23 cellular contexts compared by ENCODE assay signal in genomic region chr11:11864332-11864731, GRCh38. TPM values are rescaled to one million over a fixed set of nuclear protein-coding genes. Genes with fewer than 3 reads are reported as not detected.
DNase-seq lines count a peak whose midpoint lies in the region; ATAC-seq, FAIRE-seq and TF ChIP-seq lines count a peak whose summit lies in the region.
"Had no signal": no experiment of that assay in that cellular context is flagged by ENCODE, and none has a peak within 500 bp of the region (broad histone marks: within the 10 kb centered on the region; RNA-seq: fewer than 3 reads in every experiment).

No MANE protein-coding gene starts in this region.

- no peak for TF ChIP-seq RAD21 in GM12878 (IDR thresholded peaks at IDR 0.05; ENCODE audit: insufficient read depth, low read depth, low read length)

- H3K36me3 ChIP-seq in MM.1S (replicated peaks; ENCODE audit: insufficient read depth, low read length) (no peaks in the 10 kb centered on the region), GM12878 (ENCODE audit: control insufficient read depth in 2 of 2, insufficient read depth in 2 of 2, low read length in 1 of 2) (peaks cover 0 to 3% of the 10 kb centered on the region in 2 experiments; a peak in 1 of 4 replicates), small intestine (ENCODE audit: control insufficient read depth in 2 of 2, insufficient read depth in 2 of 2, low read length in 2 of 2) (no peaks in the 10 kb centered on the region)

- intact Hi-C loops in activated CD8-positive, alpha-beta T cell treated with anti-CD3 and anti-CD28 coated beads for 36 hours (cut with micrococcal nuclease) = no loop called here
- intact Hi-C loops in GM12878 (cut with micrococcal nuclease; ENCODE audit: unreplicated experiment) = no loop called here

- in situ Hi-C loops in GM12878 (cut with MboI) = no loop called here

- peak; percentile 64 for ATAC-seq in activated CD8-positive, alpha-beta T cell treated with anti-CD3 and anti-CD28 coated beads for 36 hours
- ATAC-seq in activated CD8-positive, alpha-beta T cell treated with anti-CD3 and anti-CD28 coated beads, Interleukin-2, amount 10 ng/mL, durations not matched to agents 7 days and 5 days = no peak
- ATAC-seq in GM12878 = peak; percentile 83
- ATAC-seq in stimulated activated naive CD8-positive, alpha-beta T cell treated with anti-CD3 and anti-CD28 coated beads, Interleukin-15, Interleukin-2, amounts not matched to agents 100 U/mL and 50 U/mL, for 24 hours = peak; percentile 32
- ATAC-seq: Panc1 had no signal

- TF ChIP-seq POLR2A in GM12878 (IDR thresholded peaks at IDR 0.05; ENCODE audit: low read depth, low read length) = no peak

- no peak for TF ChIP-seq EP300 in GM12878 (IDR thresholded peaks at IDR 0.05; ENCODE audit: borderline replicate concordance in 1 of 2, control insufficient read depth in 1 of 2, low read depth in 2 of 2, low read length in 2 of 2)

- H3K27me3 Mint-ChIP-seq in activated CD8-positive, alpha-beta T cell treated with anti-CD3 and anti-CD28 coated beads for 36 hours = no peaks in the 10 kb centered on the region
- H3K27me3 Mint-ChIP-seq in activated CD8-positive, alpha-beta T cell treated with anti-CD3 and anti-CD28 coated beads, Interleukin-2, amount 10 ng/mL, durations not matched to agents 7 days and 5 days (ENCODE audit: low read depth) = no peaks in the 10 kb centered on the region

- H3F3A ChIP-seq in MM.1S (ENCODE audit: insufficient read depth, low read length) = peaks cover 7% of the 10 kb centered on the region; the same call in 1 of the 2 replicates

- H3K4me1 Mint-ChIP-seq in activated CD8-positive, alpha-beta T cell treated with anti-CD3 and anti-CD28 coated beads for 36 hours (ENCODE audit: low read depth) = peaks cover 58% of the 10 kb centered on the region
- peaks cover 36% of the 10 kb centered on the region for H3K4me1 Mint-ChIP-seq in activated CD8-positive, alpha-beta T cell treated with anti-CD3 and anti-CD28 coated beads, Interleukin-2, amount 10 ng/mL, durations not matched to agents 7 days and 5 days (ENCODE audit: low read depth)

- peaks cover 6% of the 10 kb centered on the region; the same call in 1 of the 2 replicates for H3K4me1 ChIP-seq in MM.1S (ENCODE audit: low read length)
- H3K4me1 ChIP-seq in GM12878 (ENCODE audit: control insufficient read depth, insufficient read depth, low read length) = peaks cover 9% of the 10 kb centered on the region
- no peaks in the 10 kb centered on the region for H3K4me1 ChIP-seq in small intestine (ENCODE audit: control insufficient read depth in 2 of 2, insufficient read depth in 1 of 2, low read depth in 1 of 2, low read length in 1 of 2)

- H3K9me2 ChIP-seq in MM.1S (replicated peaks; ENCODE audit: insufficient read depth, low read length) = no peaks in the 10 kb centered on the region

- no TSS peak for BruUV-seq in GM12878 (replicated peaks; lab: Mats Ljungman, UMichigan)

- no peaks in the 10 kb centered on the region for H3K27me3 ChIP-seq in MM.1S (replicated peaks; ENCODE audit: insufficient read depth, low read length)
- no peaks in the 10 kb centered on the region for H3K27me3 ChIP-seq in GM12878 (replicated peaks in 1 of 2; ENCODE audit: control insufficient read depth in 2 of 2, insufficient read depth in 2 of 2, low read length in 1 of 2)
- no peaks in the 10 kb centered on the region for H3K27me3 ChIP-seq in small intestine (ENCODE audit: control insufficient read depth in 2 of 2, insufficient read depth in 2 of 2, low read length in 2 of 2)
- H3K27me3 ChIP-seq: SJSA1 had no signal

- H3K79me2 ChIP-seq in MM.1S (ENCODE audit: low read length) (peaks cover 94% of the 10 kb centered on the region), GM12878 (ENCODE audit: control insufficient read depth, insufficient read depth, low read length) (peaks cover 76% of the 10 kb centered on the region)

- POLR2A ChIA-PET in activated CD8-positive, alpha-beta T cell treated with anti-CD3 and anti-CD28 coated beads for 36 hours (lab: Charles Lee) = interaction anchor here (0.9 to 1.0 kb wide), 2 partner anchors 11 to 23 kb away, joined by 3 to 4 read pairs; no protein-coding TSS in a partner anchor
- POLR2A ChIA-PET in activated CD8-positive, alpha-beta T cell treated with anti-CD3 and anti-CD28 coated beads, Interleukin-2, amount 10 ng/mL, durations not matched to agents 7 days and 5 days (lab: Charles Lee) = interaction anchor here (1.0 to 1.5 kb wide), 2 partner anchors 15 to 23 kb away, joined by 3 read pairs; partner anchors contain the start of gene USP47
- POLR2A ChIA-PET in GM12878 (lab: Charles Lee) = interaction anchor here (0.8 to 1.4 kb wide), 2 partner anchors 11 to 18 kb away, joined by 3 to 4 read pairs; no protein-coding TSS in a partner anchor

- CTCF ChIA-PET in activated CD8-positive, alpha-beta T cell treated with anti-CD3 and anti-CD28 coated beads for 36 hours (lab: Charles Lee) = interaction anchor here (1.2 to 4.0 kb wide), 3 partner anchors 15 to 76 kb away, joined by 4 to 24 read pairs (median 5); no protein-coding TSS in a partner anchor
- CTCF ChIA-PET in activated CD8-positive, alpha-beta T cell treated with anti-CD3 and anti-CD28 coated beads, Interleukin-2, amount 10 ng/mL, durations not matched to agents 7 days and 5 days (lab: Charles Lee) = interaction anchor here (1.0 kb wide), 1 partner anchor 21 kb away, joined by 3 read pairs; no protein-coding TSS in a partner anchor
- CTCF ChIA-PET in GM12878 (lab: Yijun Ruan, JAX) = interaction anchor here (0.6 to 15.4 kb wide), 4 partner anchors 11 to 398 kb away, joined by 4 to 211 read pairs (median 8); partner anchors contain the start of gene USP47

- TF ChIP-seq CTCF in activated CD8-positive, alpha-beta T cell treated with anti-CD3 and anti-CD28 coated beads for 36 hours (IDR thresholded peaks at IDR 0.05) = no peak
- TF ChIP-seq CTCF in MM.1S (IDR thresholded peaks at IDR 0.05; ENCODE audit: low read length) (no peak), GM12878 (IDR thresholded peaks at IDR 0.05 in 2 of 3, conservative IDR thresholded peaks at IDR 0.05 in 1 of 3; ENCODE audit: control insufficient read depth in 2 of 3, extremely low read depth in 1 of 3, insufficient read depth in 1 of 3, low read depth in 3 of 3, low read length in 3 of 3) (no peak)

- FAIRE-seq in GM12878 (lab: Jason Lieb, UNC) (no peak), small intestine (lab: Jason Lieb, UNC) (no peak)
- FAIRE-seq: GM12891, GM18507 had no signal

- WGBS in GM12878 (ENCODE audit: insufficient coverage, insufficient replicate concordance, low lambda C conversion rate, missing lambda C conversion rate) = 63% methylated on average over 3 of the region's 3 CpGs
- 85 to 91% (median 87%) methylated on average over 3 of the region's 3 CpGs for WGBS in small intestine, 3 donors

- no peak overlapping the region for H3K9ac ChIP-seq in MM.1S (ENCODE audit: low read length)
- no peak overlapping the region for H3K9ac ChIP-seq in GM12878 (ENCODE audit: control insufficient read depth, insufficient read depth, low read length)

- H3K27ac ChIP-seq in MM.1S (ENCODE audit: low read length) (no peak overlapping the region), GM12878 (ENCODE audit: control insufficient read depth, insufficient read depth) (no peak overlapping the region), small intestine (ENCODE audit: low read depth in 1 of 2, low read length in 1 of 2) (no peak overlapping the region)

- H3K36me3 Mint-ChIP-seq in activated CD8-positive, alpha-beta T cell treated with anti-CD3 and anti-CD28 coated beads for 36 hours (ENCODE audit: low read depth) = peaks cover 19% of the 10 kb centered on the region
- peaks cover 16% of the 10 kb centered on the region for H3K36me3 Mint-ChIP-seq in activated CD8-positive, alpha-beta T cell treated with anti-CD3 and anti-CD28 coated beads, Interleukin-2, amount 10 ng/mL, durations not matched to agents 7 days and 5 days (ENCODE audit: low read depth)

- H3K4me3 Mint-ChIP-seq in activated CD8-positive, alpha-beta T cell treated with anti-CD3 and anti-CD28 coated beads for 36 hours = no peak overlapping the region
- no peak overlapping the region for H3K4me3 Mint-ChIP-seq in activated CD8-positive, alpha-beta T cell treated with anti-CD3 and anti-CD28 coated beads, Interleukin-2, amount 10 ng/mL, durations not matched to agents 7 days and 5 days
- H3K4me3 Mint-ChIP-seq: CD14-positive monocyte, GM23338 had no signal

- no peak for DNase-seq in activated CD8-positive, alpha-beta T cell treated with anti-CD3 and anti-CD28 coated beads for 36 hours
- no peak for DNase-seq in activated CD8-positive, alpha-beta T cell treated with anti-CD3 and anti-CD28 coated beads, Interleukin-2, amount 10 ng/mL, durations not matched to agents 7 days and 5 days
- DNase-seq in MM.1S (peak; percentile 40), GM12878 (ENCODE audit: low read depth, low spot score) (no peak), NCI-H1436 (lab: John Stamatoyannopoulos, UW) (no peak), NOMO-1 treated with DMSO at 0.1 percent for 48 hours (lab: John Stamatoyannopoulos, UW; ENCODE audit: unreplicated experiment) (no peak), small intestine (no peak)
- DNase-seq in stimulated activated naive CD8-positive, alpha-beta T cell treated with anti-CD3 and anti-CD28 coated beads, Interleukin-15, Interleukin-2, amounts not matched to agents 100 U/mL and 50 U/mL, for 24 hours = no peak
- DNase-seq: 8988T, DMS153, EL, HCEC 1CT, KBM-7, MV-4-11, NCI-H1417, NCI-H2029, NCI-H526 had no signal

- H3K9me3 ChIP-seq in MM.1S (replicated peaks; ENCODE audit: insufficient read depth, low read length) (no peaks in the 10 kb centered on the region), GM12878 (replicated peaks; ENCODE audit: control insufficient read depth, insufficient read depth, low read length) (peaks cover 3% of the 10 kb centered on the region), small intestine (ENCODE audit: control insufficient read depth, low read depth) (no peaks in the 10 kb centered on the region)
- H3K9me3 ChIP-seq: SJSA1 had no signal

- H2AFZ ChIP-seq in MM.1S (ENCODE audit: low read length) (no peak overlapping the region), GM12878 (ENCODE audit: control insufficient read depth, low read depth, low read length) (no peak overlapping the region)
- H2AFZ ChIP-seq: GM23338 had no signal

- peaks cover 3% of the 10 kb centered on the region for H3K9me3 Mint-ChIP-seq in activated CD8-positive, alpha-beta T cell treated with anti-CD3 and anti-CD28 coated beads for 36 hours
- H3K9me3 Mint-ChIP-seq in activated CD8-positive, alpha-beta T cell treated with anti-CD3 and anti-CD28 coated beads, Interleukin-2, amount 10 ng/mL, durations not matched to agents 7 days and 5 days (ENCODE audit: insufficient read depth) = peaks cover 12% of the 10 kb centered on the region
- H3K9me3 Mint-ChIP-seq: GM23338 had no signal

- H3K27ac Mint-ChIP-seq in activated CD8-positive, alpha-beta T cell treated with anti-CD3 and anti-CD28 coated beads for 36 hours = no peak overlapping the region
- no peak overlapping the region for H3K27ac Mint-ChIP-seq in activated CD8-positive, alpha-beta T cell treated with anti-CD3 and anti-CD28 coated beads, Interleukin-2, amount 10 ng/mL, durations not matched to agents 7 days and 5 days
- H3K27ac Mint-ChIP-seq: GM23338 had no signal

- H4K20me1 ChIP-seq in MM.1S (ENCODE audit: insufficient read depth, low read length) (peaks cover 18% of the 10 kb centered on the region; the same call in 1 of the 2 replicates), GM12878 (ENCODE audit: control insufficient read depth, insufficient read depth) (no peaks in the 10 kb centered on the region)

- H3K4me3 ChIP-seq in MM.1S (ENCODE audit: low read length) (no peak overlapping the region), GM12878 (no peak overlapping the region), small intestine (ENCODE audit: low read depth in 1 of 2, low read length in 2 of 2) (no peak overlapping the region)
- H3K4me3 ChIP-seq: GM23338, SJSA1 had no signal

- SMC1A ChIA-PET in GM12878 (lab: Charles Lee; ENCODE audit: uncharacterized antibody, unreplicated experiment) = interaction anchor here (1.0 to 5.3 kb wide), 6 partner anchors 9 to 20 kb away, joined by 3 to 38 read pairs (median 8); no protein-coding TSS in a partner anchor

- H3K4me2 ChIP-seq in MM.1S (ENCODE audit: low read depth, low read length) (no peak overlapping the region), GM12878 (ENCODE audit: control insufficient read depth, insufficient read depth) (no peak overlapping the region)

- RAD21 ChIA-PET in GM12878 (lab: Charles Lee; ENCODE audit: unreplicated experiment) = interaction anchor here (1.3 kb wide), 1 partner anchor 18 kb away, joined by 5 read pairs; no protein-coding TSS in a partner anchor

RNA-seq across cellular contexts. Expression of gene USP47, which starts 22.6 kb away (rescaled TPM):
- 10 to 100 TPM; 37.8 to 39.7 TPM for total RNA-seq in activated CD8-positive, alpha-beta T cell treated with anti-CD3 and anti-CD28 coated beads for 36 hours
- 10 to 100 TPM; 34.5 to 38.4 TPM for total RNA-seq in activated CD8-positive, alpha-beta T cell treated with anti-CD3 and anti-CD28 coated beads, Interleukin-2, amount 10 ng/mL, durations not matched to agents 7 days and 5 days
- 213 and 244 TPM in 2 replicates for total RNA-seq in GM12878 (2013; cell fraction: nucleolus; rRNA removed)
- total RNA-seq in GM12878 (2014; rRNA removed) = 50.0 and 54.0 TPM in 2 replicates
- total RNA-seq in GM12878 (2014; rRNA removed; fragmentation: Illumina TruSeq; extraction: Trizol) = 54.0 and 54.2 TPM in 2 replicates
- 28.7 and 33.9 TPM in 2 replicates for total RNA-seq in GM12878 (2021)
- 16.6 TPM for polyA plus RNA-seq in GM12878 (2011; ENCODE audit: low read depth)
- 25.7 and 42.5 TPM in 2 replicates for polyA plus RNA-seq in GM12878 (2011; rRNA removed)
- 8.9 and 10.5 TPM in 2 replicates for polyA plus RNA-seq in GM12878 (2011; cell fraction: cytosol; rRNA removed)
- 35.4 and 37.1 TPM in 2 replicates for polyA plus RNA-seq in GM12878 (2011; cell fraction: nucleus; rRNA removed)
- polyA plus RNA-seq in GM12878 (2012) = 25.5 and 29.9 TPM in 2 replicates
- polyA plus RNA-seq in GM12878 (2014; fragmentation: Illumina TruSeq; extraction: Trizol) = 34.4 and 53.3 TPM in 2 replicates
- polyA plus RNA-seq in GM12878 (2014; fragmentation: Nextera tagmentation; extraction: Ambion mirVana) = 10 to 100 TPM; 13.9 to 14.8 TPM
- polyA plus RNA-seq in GM12878 (2014; rRNA removed) = 23.1 and 27.2 TPM in 2 replicates
- polyA plus RNA-seq in GM12878 (2016; fragmentation: Nextera tagmentation; extraction: Ambion mirVana) = 10 to 100 TPM; 36.2 to 38.8 TPM
- polyA minus RNA-seq in GM12878 (2011; rRNA and poly(A)+ RNA removed) = 34.3 and 45.4 TPM in 2 replicates
- polyA minus RNA-seq in GM12878 (2011; cell fraction: cytosol; rRNA and poly(A)+ RNA removed) = 11.1 and 13.4 TPM in 2 replicates
- polyA minus RNA-seq in GM12878 (2011; cell fraction: nucleus; rRNA and poly(A)+ RNA removed) = 57.3 and 80.4 TPM in 2 replicates
- 10 to 100 TPM; 14.6 to 21.9 (median 19.0) TPM for polyA plus RNA-seq in small intestine
